ENCODE assay signal across 14 cellular contexts in the genomic region with DNA sequence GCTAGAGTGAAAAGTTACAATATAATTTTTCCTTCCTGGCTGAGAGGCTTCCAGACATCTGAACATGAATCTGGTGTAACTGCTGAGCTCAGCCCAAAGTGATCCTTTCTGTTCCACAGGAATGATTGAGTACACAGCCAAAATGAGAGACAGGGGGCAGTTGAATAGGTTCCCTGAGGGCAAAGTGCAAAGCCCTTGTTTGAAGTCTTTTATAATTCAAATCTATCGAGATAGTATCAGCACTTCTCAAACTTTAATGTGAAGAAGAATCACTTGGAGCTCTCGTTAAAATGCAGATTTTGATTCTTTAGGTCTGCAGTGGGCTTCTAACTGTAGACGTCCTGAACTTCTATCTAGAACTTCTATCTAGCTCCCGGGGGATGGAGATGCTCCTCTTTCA. TPM values are rescaled to one million over a fixed set of nuclear protein-coding genes. Genes with fewer than 3 reads are reported as not detected.
A peak's percentile ranks its signal among the peaks of the same experiment; 100 is the strongest.
DNase-seq lines count a peak whose midpoint lies in the region; ATAC-seq and TF ChIP-seq lines count a peak whose summit lies in the region.
"Had no signal": no experiment of that assay in that cellular context is flagged by ENCODE, and none has a peak within 500 bp of the region (broad histone marks: within the 10 kb centered on the region; RNA-seq: fewer than 3 reads in every experiment).

No MANE protein-coding gene starts in this region.

- H3K9ac ChIP-seq in iPS-20b (ENCODE audit: low read depth, low read length) (no peak overlapping the region), smooth muscle cell (ENCODE audit: low read depth) (no peak overlapping the region)

- H4K20me1 ChIP-seq in smooth muscle cell (ENCODE audit: low read depth), result no peaks in the 10 kb centered on the region

- H3K4me3 ChIP-seq in iPS-20b (ENCODE audit: low read length) (peak overlapping the region; percentile 9), smooth muscle cell (no peak overlapping the region), prostate gland (no peak overlapping the region)

- DNase-seq in smooth muscle cell (lab: John Stamatoyannopoulos, UW; ENCODE audit: unreplicated experiment) (no peak), prostate gland (ENCODE audit: low spot score) (no peak), ACHN (no peak)
- no peak for DNase-seq in effector CD4-positive, alpha-beta T cell
- DNase-seq: AML-193; H7; NCI-H187; NK-92 treated with Interleukin-12 subunit alpha and Interleukin-12 subunit beta, amount 100 ng/mL, for 24 hours; occipital lobe; RPMI8226; trophoblast cell had no signal

- H3K4me1 ChIP-seq in iPS-20b (ENCODE audit: insufficient read depth, low read length) (peaks cover 32% of the 10 kb centered on the region; the same call in 1 of the 2 replicates), smooth muscle cell (ENCODE audit: low read depth) (no peaks in the 10 kb centered on the region), prostate gland (replicated peaks) (no peaks in the 10 kb centered on the region)

- in situ Hi-C loops in ACHN (cut with HindIII; ENCODE audit: low pct_ligation_motif_present, low pct_unique_long_range_greater_than_20kb, low sequenced_read_pairs), result no loop called here

- TF ChIP-seq CTCF in VCaP (conservative IDR thresholded peaks at IDR 0.05), result no peak
- TF ChIP-seq CTCF in smooth muscle cell (IDR thresholded peaks at IDR 0.05; ENCODE audit: borderline replicate concordance, insufficient read depth, poor library complexity, severe bottlenecking), result no peak
- no peak for TF ChIP-seq CTCF in prostate gland (IDR thresholded peaks at IDR 0.05)

- H3K79me2 ChIP-seq in smooth muscle cell (ENCODE audit: low read depth), result no peaks in the 10 kb centered on the region

- H3K36me3 ChIP-seq in iPS-20b (ENCODE audit: insufficient read depth, low read depth, low read length) (no peaks in the 10 kb centered on the region), smooth muscle cell (ENCODE audit: low read depth) (no peaks in the 10 kb centered on the region), prostate gland (no peaks in the 10 kb centered on the region)

- H3K4me2 ChIP-seq in smooth muscle cell, result no peak overlapping the region

- peak overlapping the region; percentile 49 for H2AFZ ChIP-seq in smooth muscle cell (ENCODE audit: low read depth)

- TF ChIP-seq POLR2A in prostate gland (IDR thresholded peaks at IDR 0.05), result no peak

- no peaks in the 10 kb centered on the region for H3F3A ChIP-seq in smooth muscle cell (ENCODE audit: low read depth)

- intact Hi-C loops in prostate gland (cut with DNase I), result no loop called here

- H3K27me3 ChIP-seq in iPS-20b (ENCODE audit: insufficient read depth, low read length), result peaks cover 4% of the 10 kb centered on the region; the same call in 1 of the 2 replicates
- H3K27me3 ChIP-seq in smooth muscle cell (ENCODE audit: low read depth), result no peaks in the 10 kb centered on the region
- no peaks in the 10 kb centered on the region for H3K27me3 ChIP-seq in prostate gland (replicated peaks; ENCODE audit: insufficient read depth)

- H3K9me3 ChIP-seq in iPS-20b (ENCODE audit: insufficient read depth, low read depth, low read length) (no peaks in the 10 kb centered on the region), smooth muscle cell (replicated peaks; ENCODE audit: low read depth) (no peaks in the 10 kb centered on the region), prostate gland (no peaks in the 10 kb centered on the region)

- WGBS in smooth muscle cell (ENCODE audit: low lambda C conversion rate), result 31% methylated on average over 4 of the region's 4 CpGs
- WGBS in prostate gland, result 57% methylated on average over 4 of the region's 4 CpGs

- H3K27ac ChIP-seq in VCaP, result peak overlapping the region; percentile 51; the same call in 1 of the 2 replicates
- H3K27ac ChIP-seq in iPS-20b (ENCODE audit: low read length), result no peak overlapping the region
- H3K27ac ChIP-seq in smooth muscle cell (ENCODE audit: low read depth), result no peak overlapping the region
- H3K27ac ChIP-seq in prostate gland, result no peak overlapping the region

- ATAC-seq in HG02798 (IDR thresholded peaks at IDR 0.05; ENCODE audit: poor library complexity, unreplicated experiment), result peak; percentile 20

RNA-seq across cellular contexts. Expression of a gene that starts 54.4 kb away (rescaled TPM):
- total RNA-seq in smooth muscle cell (29.4 and 32.0 TPM in 2 replicates), prostate gland (10 to 100 TPM; 12.6 to 68.9 TPM)
- polyA plus RNA-seq in smooth muscle cell, result 3.9 and 11.9 TPM in 2 replicates
